1 cellular context compared by ENCODE assay signal in the genomic region with DNA sequence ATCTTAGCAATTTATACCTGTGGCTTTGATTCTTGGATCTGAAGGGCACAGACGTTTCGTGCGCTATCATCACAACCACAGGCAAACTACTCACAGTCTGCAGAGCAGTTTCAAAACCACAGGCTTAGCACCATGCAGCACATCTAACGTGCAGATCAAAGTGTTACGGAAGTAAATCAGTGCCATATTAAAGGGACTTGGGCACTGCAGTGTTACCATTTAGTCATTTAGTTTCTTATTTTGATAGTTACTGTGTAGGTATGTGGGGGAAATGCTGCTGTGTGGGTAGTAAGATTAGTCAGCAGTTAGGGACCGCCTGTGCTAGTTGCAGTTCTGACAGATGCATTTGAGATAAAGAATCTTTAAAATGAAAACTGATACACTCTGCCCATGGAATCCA.
TF ChIP-seq lines count a peak whose summit lies in the region.

No MANE protein-coding gene starts in this region.

TF ChIP-seq in HCT116, 20 proteins besides CTCF, POLR2A, EP300 and RAD21 (continued from another document):
- TF ChIP-seq ZBTB33 (IDR thresholded peaks at IDR 0.05; ENCODE audit: extremely low read depth, insufficient replicate concordance, low read length) = no peak
- TF ChIP-seq ELF1 (IDR thresholded peaks at IDR 0.05; ENCODE audit: borderline replicate concordance, low read depth) = 0 out of 2 replicates have a peak, but pooled peaks have one; percentile 19
- peak; percentile 21; the same call in 1 of the 2 replicates for TF ChIP-seq POLR2AphosphoS5 (IDR thresholded peaks at IDR 0.05; ENCODE audit: low read depth, low read length)
- no peak for TF ChIP-seq ATF3 (IDR thresholded peaks at IDR 0.05)
- TF ChIP-seq ZNF274 (IDR thresholded peaks at IDR 0.05; ENCODE audit: low read depth, low read length) = no peak
- TF ChIP-seq SIN3A (IDR thresholded peaks at IDR 0.05; ENCODE audit: low read depth) = peak; percentile 93
- no peak for TF ChIP-seq EGR1 (IDR thresholded peaks at IDR 0.05; ENCODE audit: low read depth)
- TF ChIP-seq YY1 (IDR thresholded peaks at IDR 0.05; ENCODE audit: extremely low read depth, insufficient replicate concordance, low read depth, low read length) = no peak
- no peak for TF ChIP-seq ZFX (IDR thresholded peaks at IDR 0.05)
TF ChIP-seq in HCT116: peak in this region for 10.
